Comparison of ENCODE assay signal across 14 cellular contexts in genomic region chr16:88131256-88131655, GRCh38.
"Had no signal": no experiment of that assay in that cellular context is flagged by ENCODE, and none has a peak within 500 bp of the region (broad histone marks: within the 10 kb centered on the region; RNA-seq: fewer than 3 reads in every experiment).

No MANE protein-coding gene starts in this region.

- H3K27ac ChIP-seq: dorsolateral prefrontal cortex, hepatocyte, neutrophil, right atrium auricular region had no signal

- H3K4me2 ChIP-seq: hepatocyte had no signal

- H3K4me1 ChIP-seq: right atrium auricular region had no signal

- H3K36me3 ChIP-seq: neutrophil, right atrium auricular region had no signal

- H3K4me3 ChIP-seq: dorsolateral prefrontal cortex, hepatocyte, right atrium auricular region had no signal

- H3K9me3 ChIP-seq: neutrophil, right atrium auricular region had no signal

- H3K27me3 ChIP-seq: dorsolateral prefrontal cortex, hepatocyte, neutrophil, right atrium auricular region had no signal

- DNase-seq: cortex of kidney; dorsolateral prefrontal cortex; effector CD8-positive, alpha-beta T cell; foreskin melanocyte; left colon; left ventricle myocardium superior; naive thymus-derived CD4-positive, alpha-beta T cell; nephron progenitor cell; small intestine; stimulated activated CD4-positive, alpha-beta T cell treated with anti-CD3 and anti-CD28 coated beads, Interleukin-12 subunit alpha, Interleukin-12 subunit beta, amount 100 ng/mL, for 4 hours; stimulated activated naive CD4-positive, alpha-beta T cell treated with Interleukin-2 at 50 U/mL for 16 hours had no signal

- H2AFZ ChIP-seq: hepatocyte had no signal
